16 cellular contexts compared by ENCODE assay signal in genomic region chr1:947958-948357, GRCh38. TPM values are rescaled to one million over a fixed set of nuclear protein-coding genes. Genes with fewer than 3 reads are reported as not detected.
DNase-seq lines count a peak whose midpoint lies in the region; ATAC-seq, FAIRE-seq and TF ChIP-seq lines count a peak whose summit lies in the region.
"Had no signal": no experiment of that assay in that cellular context is flagged by ENCODE, and none has a peak within 500 bp of the region (broad histone marks: within the 10 kb centered on the region; RNA-seq: fewer than 3 reads in every experiment).

No MANE protein-coding gene starts in this region.

- H3K79me2 ChIP-seq in HepG2 (ENCODE audit: insufficient read depth, low read length) = no peaks in the 10 kb centered on the region

- H3K36me3 ChIP-seq in HepG2 (replicated peaks in 1 of 2; ENCODE audit: control insufficient read depth in 1 of 2, insufficient read depth in 2 of 2, low read length in 2 of 2) (peaks cover 35 to 70% of the 10 kb centered on the region in 2 experiments), right lobe of liver (peaks cover 0 to 37% (median 9%) of the 10 kb centered on the region in 4 donors), neuronal stem cell (replicated peaks in 1 of 2; ENCODE audit: control insufficient read depth in 2 of 2, insufficient read depth in 2 of 2, low read length in 2 of 2) (peaks cover 47 to 86% of the 10 kb centered on the region in 2 donors)

- no peak for FAIRE-seq in HepG2 (lab: Jason Lieb, UNC)
- FAIRE-seq: A549, H54 had no signal

- TF ChIP-seq EP300 in HepG2 (IDR thresholded peaks at IDR 0.05; ENCODE audit: low read depth in 2 of 2, low read length in 2 of 2) (no peak), HepG2 (CRISPR knock-in tag; IDR thresholded peaks at IDR 0.05; ENCODE audit: borderline replicate concordance) (no peak)

- H2BK12ac ChIP-seq in neuronal stem cell (ENCODE audit: low read length) = no peak overlapping the region

- TF ChIP-seq RAD21 in HepG2 (CRISPR knock-in tag; IDR thresholded peaks at IDR 0.05) = no peak

- H3K27ac ChIP-seq in HepG2 (ENCODE audit: extremely low read length, insufficient read depth, low read length) (no peak overlapping the region), right lobe of liver (no peak overlapping the region), neuronal stem cell (replicated peaks; ENCODE audit: low read length) (no peak overlapping the region)
- H3K27ac ChIP-seq: 22Rv1, C4-2B had no signal

- H2BK120ac ChIP-seq in neuronal stem cell (ENCODE audit: low read depth, low read length) = no peak overlapping the region

- BruUV-seq in HepG2 (replicated peaks; lab: Mats Ljungman, UMichigan) = no TSS peak

- H2BK5ac ChIP-seq in neuronal stem cell (ENCODE audit: low read length) = peak overlapping the region; percentile 39

- H3K4me2 ChIP-seq in HepG2 (ENCODE audit: low read depth, low read length) (no peak overlapping the region), neuronal stem cell (ENCODE audit: insufficient read depth, low read length, poor library complexity, severe bottlenecking) (no peak overlapping the region)
- H3K4me2 ChIP-seq: A549, GM23338 had no signal

- in situ Hi-C loops in HepG2 (cut with HindIII; ENCODE audit: extremely low pct_ligation_motif_present, low pct_unique_long_range_greater_than_20kb) = no loop called here

- H3K9ac ChIP-seq in HepG2 (ENCODE audit: insufficient read depth, low read depth, low read length) (no peak overlapping the region), neuronal stem cell (ENCODE audit: low read depth, low read length, poor library complexity) (peak overlapping the region; percentile 21)

- no peak overlapping the region for H2BK15ac ChIP-seq in neuronal stem cell (ENCODE audit: low read length)

- intact Hi-C loops in HepG2 (cut with micrococcal nuclease; ENCODE audit: unreplicated experiment) = no loop called here
- intact Hi-C loops in right lobe of liver (cut with DNase I) = no loop called here

- no peak overlapping the region for H3K4me3 ChIP-seq in HepG2 (replicated peaks in 1 of 3; ENCODE audit: insufficient read depth in 1 of 3, low read depth in 2 of 3, low read length in 3 of 3)
- H3K4me3 ChIP-seq in right lobe of liver = no peak overlapping the region
- no peak overlapping the region for H3K4me3 ChIP-seq in neuronal stem cell (ENCODE audit: low read length in 2 of 2)
- H3K4me3 ChIP-seq: A549, GM23338 had no signal

- peak overlapping the region; percentile 31 for H3K23ac ChIP-seq in neuronal stem cell (ENCODE audit: low read depth, low read length, poor library complexity)

- no peak overlapping the region for H2AK5ac ChIP-seq in neuronal stem cell (ENCODE audit: low read depth, low read length)

- H2AFZ ChIP-seq in HepG2 (ENCODE audit: low read length) = no peak overlapping the region
- no peak overlapping the region for H2AFZ ChIP-seq in neuronal stem cell (ENCODE audit: low read length)
- H2AFZ ChIP-seq: GM23338 had no signal

- DNase-seq in HepG2 (ENCODE audit: low spot score) (no peak), right lobe of liver (no peak), neuronal stem cell (ENCODE audit: low spot score) (no peak)
- no peak for DNase-seq in stimulated activated naive CD4-positive, alpha-beta T cell (lab: John Stamatoyannopoulos, UW)
- DNase-seq: AML-193; Caco-2; CD4-positive, alpha-beta T cell; DMS79 treated with DMSO at 0.1 percent for 48 hours; GF-D8 had no signal

- peaks cover 8% of the 10 kb centered on the region; the same call in 1 of the 2 replicates for H4K20me1 ChIP-seq in HepG2 (ENCODE audit: insufficient read depth, low read length)

- peak overlapping the region; percentile 23 for H3K4ac ChIP-seq in neuronal stem cell (ENCODE audit: low read length)

- POLR2A ChIA-PET in HepG2 (lab: Yijun Ruan, JAX) = no interaction called here

- CTCF ChIA-PET in HepG2 (lab: Yijun Ruan, JAX; ENCODE audit: low intra/inter-chr PET ratio, low total read pairs) = no interaction called here

- H3K27me3 ChIP-seq in HepG2 (ENCODE audit: control insufficient read depth in 1 of 2, insufficient read depth in 2 of 2, low read length in 2 of 2) (no peaks in the 10 kb centered on the region), right lobe of liver (peaks cover 0 to under 1% of the 10 kb centered on the region in 2 donors), neuronal stem cell (ENCODE audit: control insufficient read depth in 3 of 3, insufficient read depth in 3 of 3, low read depth in 1 of 3, low read length in 3 of 3) (peaks cover under 1 to 12% (median 9%) of the 10 kb centered on the region in 3 experiments)

- no peak overlapping the region for H3K18ac ChIP-seq in neuronal stem cell (ENCODE audit: low read length)

- no peaks in the 10 kb centered on the region for H3K9me3 ChIP-seq in HepG2 (ENCODE audit: low read length)
- H3K9me3 ChIP-seq in right lobe of liver = no peaks in the 10 kb centered on the region
- peaks cover 0 to 2% of the 10 kb centered on the region in 2 donors for H3K9me3 ChIP-seq in neuronal stem cell (replicated peaks in 1 of 2; ENCODE audit: control insufficient read depth in 2 of 2, insufficient read depth in 1 of 2, low read depth in 1 of 2, low read length in 2 of 2)
- H3K9me3 ChIP-seq: A549, Caco-2 had no signal

- no peak overlapping the region for H4K8ac ChIP-seq in neuronal stem cell (ENCODE audit: low read depth, low read length)

- H3K4me1 ChIP-seq in HepG2 (ENCODE audit: insufficient read depth, low read length) (no peaks in the 10 kb centered on the region), right lobe of liver (no peaks in the 10 kb centered on the region), neuronal stem cell (ENCODE audit: control insufficient read depth in 2 of 2, insufficient read depth in 1 of 2, low read depth in 1 of 2, low read length in 2 of 2) (peaks cover 1 to 6% of the 10 kb centered on the region in 2 donors)

- ATAC-seq in HepG2 (no peak), right lobe of liver (no peak)
- ATAC-seq: A549, GM23338, HCT116 had no signal

- H4K91ac ChIP-seq in neuronal stem cell (ENCODE audit: low read depth, low read length, poor library complexity) = no peak overlapping the region

- TF ChIP-seq POLR2A in HepG2 (IDR thresholded peaks at IDR 0.05; ENCODE audit: insufficient read depth in 1 of 2, low read depth in 2 of 2, low read length in 2 of 2) (no peak), right lobe of liver (IDR thresholded peaks at IDR 0.05) (no peak)

- TF ChIP-seq CTCF in HepG2 (CRISPR knock-in tag; IDR thresholded peaks at IDR 0.05) (no peak), right lobe of liver (IDR thresholded peaks at IDR 0.05) (no peak)

- WGBS in HepG2 (ENCODE audit: low lambda C conversion rate) = no CpG with 5 or more reads among the region's 15 CpGs
- no CpG with 5 or more reads among the region's 15 CpGs for WGBS in right lobe of liver (ENCODE audit: insufficient coverage, low coverage, low lambda C conversion rate, missing lambda C conversion rate)
- no CpG with 5 or more reads among the region's 15 CpGs for WGBS in neuronal stem cell (ENCODE audit: extremely low coverage in 2 of 2, insufficient read length in 2 of 2, insufficient replicate concordance in 1 of 2), 2 donors

- no peak overlapping the region for H3K14ac ChIP-seq in neuronal stem cell (ENCODE audit: low read length)

- peaks cover 2% of the 10 kb centered on the region for H3K79me1 ChIP-seq in neuronal stem cell (ENCODE audit: low read depth, low read length)

RNA-seq across cellular contexts. Expression of gene NOC2L, which starts 11.1 kb away (rescaled TPM):
- total RNA-seq in HepG2 (2016; rRNA removed; fragmentation: Illumina TruSeq; extraction: Trizol) (91.6 and 103 TPM in 2 replicates), right lobe of liver (10 to 100 TPM; 28.9 to 36.8 (median 30.2) TPM)
- total RNA-seq in HepG2 (2016; cell fraction: cytosol; rRNA removed; fragmentation: Illumina TruSeq; extraction: Trizol; ENCODE audit: low read depth) = 14.1 and 16.1 TPM in 2 replicates
- 81.2 and 109 TPM in 2 replicates for total RNA-seq in HepG2 (2016; cell fraction: insoluble cytoplasmic fraction; rRNA removed; fragmentation: Illumina TruSeq; extraction: Trizol)
- 22.9 and 27.1 TPM in 2 replicates for total RNA-seq in HepG2 (2016; cell fraction: membrane; rRNA removed; fragmentation: Illumina TruSeq; extraction: Trizol)
- 53.2 and 63.8 TPM in 2 replicates for total RNA-seq in HepG2 (2016; cell fraction: nucleus; rRNA removed; fragmentation: Illumina TruSeq; extraction: Trizol)
- polyA plus RNA-seq in HepG2 (2011; rRNA removed) = 32.0 and 40.5 TPM in 2 replicates
- polyA plus RNA-seq in HepG2 (2011; cell fraction: cytosol; rRNA removed) = 33.6 and 44.6 TPM in 2 replicates
- 85.2 and 96.0 TPM in 2 replicates for polyA plus RNA-seq in HepG2 (2011; cell fraction: nucleus; rRNA removed)
- 41.8 and 44.3 TPM in 2 replicates for polyA plus RNA-seq in HepG2 (2012)
- polyA plus RNA-seq in HepG2 (2016; cell fraction: cytosol; fragmentation: Illumina TruSeq; extraction: Trizol; ENCODE audit: low read depth) = 5.1 and 6.4 TPM in 2 replicates
- 69.1 and 81.1 TPM in 2 replicates for polyA plus RNA-seq in HepG2 (2016; cell fraction: insoluble cytoplasmic fraction; fragmentation: Illumina TruSeq; extraction: Trizol; ENCODE audit: low read depth)
- polyA plus RNA-seq in HepG2 (2016; cell fraction: membrane; fragmentation: Illumina TruSeq; extraction: Trizol; ENCODE audit: low read depth) = 9.8 and 11.1 TPM in 2 replicates
- 108 and 110 TPM in 2 replicates for polyA plus RNA-seq in HepG2 (2016; cell fraction: nucleus; fragmentation: Illumina TruSeq; extraction: Trizol; ENCODE audit: insufficient read depth, low read depth)
- 118 and 166 TPM in 2 replicates for polyA minus RNA-seq in HepG2 (2011; rRNA and poly(A)+ RNA removed; ENCODE audit: low replicate concordance)
- 43.1 and 44.0 TPM in 2 replicates for polyA minus RNA-seq in HepG2 (2011; cell fraction: cytosol; rRNA and poly(A)+ RNA removed)
- polyA minus RNA-seq in HepG2 (2011; cell fraction: nucleus; rRNA and poly(A)+ RNA removed) = 18.8 and 20.1 TPM in 2 replicates
- polyA plus RNA-seq in neuronal stem cell (2013, experiment 1 of 2) = 33.5 TPM
- polyA plus RNA-seq in neuronal stem cell (2013, experiment 2 of 2) = 32.6 TPM

RNA-seq across cellular contexts. Expression of gene KLHL17, which starts 12.4 kb away (rescaled TPM):
- total RNA-seq in HepG2 (2016; rRNA removed; fragmentation: Illumina TruSeq; extraction: Trizol) (2.8 and 9.3 TPM in 2 replicates), right lobe of liver (1 to 10 TPM; 1.9 to 6.7 (median 4.3) TPM)
- 4.5 and 5.0 TPM in 2 replicates for total RNA-seq in HepG2 (2016; cell fraction: cytosol; rRNA removed; fragmentation: Illumina TruSeq; extraction: Trizol; ENCODE audit: low read depth)
- 2.4 and 10.3 TPM in 2 replicates for total RNA-seq in HepG2 (2016; cell fraction: insoluble cytoplasmic fraction; rRNA removed; fragmentation: Illumina TruSeq; extraction: Trizol)
- 2.6 and 2.8 TPM in 2 replicates for total RNA-seq in HepG2 (2016; cell fraction: membrane; rRNA removed; fragmentation: Illumina TruSeq; extraction: Trizol)
- 14.8 and 15.9 TPM in 2 replicates for total RNA-seq in HepG2 (2016; cell fraction: nucleus; rRNA removed; fragmentation: Illumina TruSeq; extraction: Trizol)
- polyA plus RNA-seq in HepG2 (2011; rRNA removed) = 24.7 and 31.4 TPM in 2 replicates
- 6.8 and 12.3 TPM in 2 replicates for polyA plus RNA-seq in HepG2 (2011; cell fraction: cytosol; rRNA removed)
- 590 and 778 TPM in 2 replicates for polyA plus RNA-seq in HepG2 (2011; cell fraction: nucleus; rRNA removed)
- 11.7 and 19.1 TPM in 2 replicates for polyA plus RNA-seq in HepG2 (2012)
- 1.1 and 1.3 TPM in 2 replicates for polyA plus RNA-seq in HepG2 (2016; cell fraction: cytosol; fragmentation: Illumina TruSeq; extraction: Trizol; ENCODE audit: low read depth)
- 3.4 and 3.7 TPM in 2 replicates for polyA plus RNA-seq in HepG2 (2016; cell fraction: insoluble cytoplasmic fraction; fragmentation: Illumina TruSeq; extraction: Trizol; ENCODE audit: low read depth)
- 1.9 and 2.4 TPM in 2 replicates for polyA plus RNA-seq in HepG2 (2016; cell fraction: membrane; fragmentation: Illumina TruSeq; extraction: Trizol; ENCODE audit: low read depth)
- 71.9 and 74.8 TPM in 2 replicates for polyA plus RNA-seq in HepG2 (2016; cell fraction: nucleus; fragmentation: Illumina TruSeq; extraction: Trizol; ENCODE audit: insufficient read depth, low read depth)
- 4.3 and 19.5 TPM in 2 replicates for polyA minus RNA-seq in HepG2 (2011; rRNA and poly(A)+ RNA removed; ENCODE audit: low replicate concordance)
- polyA minus RNA-seq in HepG2 (2011; cell fraction: cytosol; rRNA and poly(A)+ RNA removed) = 4.6 and 4.9 TPM in 2 replicates
- polyA minus RNA-seq in HepG2 (2011; cell fraction: nucleus; rRNA and poly(A)+ RNA removed) = 24.9 and 31.0 TPM in 2 replicates
- 22.0 TPM for polyA plus RNA-seq in neuronal stem cell (2013, experiment 1 of 2)
- 20.9 TPM for polyA plus RNA-seq in neuronal stem cell (2013, experiment 2 of 2)

RNA-seq across cellular contexts. Expression of gene PLEKHN1, which starts 18.3 kb away (rescaled TPM):
- total RNA-seq in HepG2 (2016; rRNA removed; fragmentation: Illumina TruSeq; extraction: Trizol) = 0.21 and 0.42 TPM in 2 replicates
- not detected in 2 replicates for total RNA-seq in HepG2 (2016; cell fraction: cytosol; rRNA removed; fragmentation: Illumina TruSeq; extraction: Trizol; ENCODE audit: low read depth)
- 0.31 and 0.48 TPM in 2 replicates for total RNA-seq in HepG2 (2016; cell fraction: insoluble cytoplasmic fraction; rRNA removed; fragmentation: Illumina TruSeq; extraction: Trizol)
- 0.15 and 0.17 TPM in 2 replicates for total RNA-seq in HepG2 (2016; cell fraction: membrane; rRNA removed; fragmentation: Illumina TruSeq; extraction: Trizol)
- 0.59 and 0.63 TPM in 2 replicates for total RNA-seq in HepG2 (2016; cell fraction: nucleus; rRNA removed; fragmentation: Illumina TruSeq; extraction: Trizol)
- polyA plus RNA-seq in HepG2 (2011; rRNA removed) = 0.58 and 0.59 TPM in 2 replicates
- 0.13 and 0.23 TPM in 2 replicates for polyA plus RNA-seq in HepG2 (2011; cell fraction: cytosol; rRNA removed)
- polyA plus RNA-seq in HepG2 (2011; cell fraction: nucleus; rRNA removed) = 13.2 and 15.5 TPM in 2 replicates
- 0.51 and 0.55 TPM in 2 replicates for polyA plus RNA-seq in HepG2 (2012)
- 0.05 and 0.09 TPM in 2 replicates for polyA plus RNA-seq in HepG2 (2016; cell fraction: cytosol; fragmentation: Illumina TruSeq; extraction: Trizol; ENCODE audit: low read depth)
- 0.29 and 0.48 TPM in 2 replicates for polyA plus RNA-seq in HepG2 (2016; cell fraction: insoluble cytoplasmic fraction; fragmentation: Illumina TruSeq; extraction: Trizol; ENCODE audit: low read depth)
- polyA plus RNA-seq in HepG2 (2016; cell fraction: membrane; fragmentation: Illumina TruSeq; extraction: Trizol; ENCODE audit: low read depth) = 0.13 and 0.29 TPM in 2 replicates
- 2.6 and 2.7 TPM in 2 replicates for polyA plus RNA-seq in HepG2 (2016; cell fraction: nucleus; fragmentation: Illumina TruSeq; extraction: Trizol; ENCODE audit: insufficient read depth, low read depth)
- 0.26 and 0.54 TPM in 2 replicates for polyA minus RNA-seq in HepG2 (2011; rRNA and poly(A)+ RNA removed; ENCODE audit: low replicate concordance)
- polyA minus RNA-seq in HepG2 (2011; cell fraction: cytosol; rRNA and poly(A)+ RNA removed) = 0.53 TPM in 1 of 2 replicates, not detected in the other
- 1.8 and 1.9 TPM in 2 replicates for polyA minus RNA-seq in HepG2 (2011; cell fraction: nucleus; rRNA and poly(A)+ RNA removed)
- 1 to 10 TPM in 1 of 6 experiments, under 1 TPM in 4, not detected in 1; 0.11 to 2.4 (median 0.26) TPM for total RNA-seq in right lobe of liver
- polyA plus RNA-seq in neuronal stem cell (2013, experiment 1 of 2) = 0.07 TPM
- polyA plus RNA-seq in neuronal stem cell (2013, experiment 2 of 2) = 0.03 TPM

RNA-seq across cellular contexts. Expression of gene SAMD11, which starts 24.2 kb away (rescaled TPM):
- 0.11 TPM in 1 of 2 replicates, not detected in the other for total RNA-seq in HepG2 (2016; rRNA removed; fragmentation: Illumina TruSeq; extraction: Trizol)
- not detected in 2 replicates for total RNA-seq in HepG2 (2016; cell fraction: cytosol; rRNA removed; fragmentation: Illumina TruSeq; extraction: Trizol; ENCODE audit: low read depth)
- 0.13 TPM in 1 of 2 replicates, not detected in the other for total RNA-seq in HepG2 (2016; cell fraction: insoluble cytoplasmic fraction; rRNA removed; fragmentation: Illumina TruSeq; extraction: Trizol)
- not detected in 2 replicates for total RNA-seq in HepG2 (2016; cell fraction: membrane; rRNA removed; fragmentation: Illumina TruSeq; extraction: Trizol)
- total RNA-seq in HepG2 (2016; cell fraction: nucleus; rRNA removed; fragmentation: Illumina TruSeq; extraction: Trizol) = not detected in 2 replicates
- polyA plus RNA-seq in HepG2 (2011; rRNA removed) = 0.09 TPM in 1 of 2 replicates, not detected in the other
- 0.09 and 0.24 TPM in 2 replicates for polyA plus RNA-seq in HepG2 (2011; cell fraction: cytosol; rRNA removed)
- 0.10 and 0.37 TPM in 2 replicates for polyA plus RNA-seq in HepG2 (2011; cell fraction: nucleus; rRNA removed)
- polyA plus RNA-seq in HepG2 (2012) = not detected in 2 replicates
- polyA plus RNA-seq in HepG2 (2016; cell fraction: cytosol; fragmentation: Illumina TruSeq; extraction: Trizol; ENCODE audit: low read depth) = not detected in 2 replicates
- polyA plus RNA-seq in HepG2 (2016; cell fraction: insoluble cytoplasmic fraction; fragmentation: Illumina TruSeq; extraction: Trizol; ENCODE audit: low read depth) = not detected in 2 replicates
- not detected in 2 replicates for polyA plus RNA-seq in HepG2 (2016; cell fraction: membrane; fragmentation: Illumina TruSeq; extraction: Trizol; ENCODE audit: low read depth)
- polyA plus RNA-seq in HepG2 (2016; cell fraction: nucleus; fragmentation: Illumina TruSeq; extraction: Trizol; ENCODE audit: insufficient read depth, low read depth) = not detected in 2 replicates
- polyA minus RNA-seq in HepG2 (2011; rRNA and poly(A)+ RNA removed; ENCODE audit: low replicate concordance) = 19.7 TPM in 1 of 2 replicates, not detected in the other
- 0.99 and 1.4 TPM in 2 replicates for polyA minus RNA-seq in HepG2 (2011; cell fraction: cytosol; rRNA and poly(A)+ RNA removed)
- 1.2 TPM in 1 of 2 replicates, not detected in the other for polyA minus RNA-seq in HepG2 (2011; cell fraction: nucleus; rRNA and poly(A)+ RNA removed)
- 1 to 10 TPM; 2.1 to 4.3 (median 3.7) TPM for total RNA-seq in right lobe of liver
- 0.21 TPM for polyA plus RNA-seq in neuronal stem cell (2013, experiment 1 of 2)
- polyA plus RNA-seq in neuronal stem cell (2013, experiment 2 of 2) = 0.32 TPM
- total RNA-seq: CD4-positive, alpha-beta T cell had no signal

RNA-seq across cellular contexts. Expression of gene PERM1, which starts 33.9 kb away (rescaled TPM):
- 0.04 TPM in 1 of 2 replicates, not detected in the other for total RNA-seq in HepG2 (2016; rRNA removed; fragmentation: Illumina TruSeq; extraction: Trizol)
- not detected in 2 replicates for total RNA-seq in HepG2 (2016; cell fraction: cytosol; rRNA removed; fragmentation: Illumina TruSeq; extraction: Trizol; ENCODE audit: low read depth)
- total RNA-seq in HepG2 (2016; cell fraction: insoluble cytoplasmic fraction; rRNA removed; fragmentation: Illumina TruSeq; extraction: Trizol) = not detected in 2 replicates
- total RNA-seq in HepG2 (2016; cell fraction: membrane; rRNA removed; fragmentation: Illumina TruSeq; extraction: Trizol) = not detected in 2 replicates
- not detected in 2 replicates for total RNA-seq in HepG2 (2016; cell fraction: nucleus; rRNA removed; fragmentation: Illumina TruSeq; extraction: Trizol)
- 0.29 and 0.38 TPM in 2 replicates for polyA plus RNA-seq in HepG2 (2011; rRNA removed)
- polyA plus RNA-seq in HepG2 (2011; cell fraction: cytosol; rRNA removed) = 0.17 and 0.32 TPM in 2 replicates
- polyA plus RNA-seq in HepG2 (2011; cell fraction: nucleus; rRNA removed) = 2.3 and 2.6 TPM in 2 replicates
- 0.44 TPM in 2 replicates for polyA plus RNA-seq in HepG2 (2012)
- polyA plus RNA-seq in HepG2 (2016; cell fraction: cytosol; fragmentation: Illumina TruSeq; extraction: Trizol; ENCODE audit: low read depth) = not detected in 2 replicates
- not detected in 2 replicates for polyA plus RNA-seq in HepG2 (2016; cell fraction: insoluble cytoplasmic fraction; fragmentation: Illumina TruSeq; extraction: Trizol; ENCODE audit: low read depth)
- polyA plus RNA-seq in HepG2 (2016; cell fraction: membrane; fragmentation: Illumina TruSeq; extraction: Trizol; ENCODE audit: low read depth) = not detected in 2 replicates
- polyA plus RNA-seq in HepG2 (2016; cell fraction: nucleus; fragmentation: Illumina TruSeq; extraction: Trizol; ENCODE audit: insufficient read depth, low read depth) = not detected in 2 replicates
- polyA minus RNA-seq in HepG2 (2011; rRNA and poly(A)+ RNA removed; ENCODE audit: low replicate concordance) = 0.09 and 2.7 TPM in 2 replicates
- 0.44 and 0.59 TPM in 2 replicates for polyA minus RNA-seq in HepG2 (2011; cell fraction: cytosol; rRNA and poly(A)+ RNA removed)
- polyA minus RNA-seq in HepG2 (2011; cell fraction: nucleus; rRNA and poly(A)+ RNA removed) = 0.99 and 1.2 TPM in 2 replicates
- total RNA-seq in right lobe of liver = under 1 TPM in 4 of 6 experiments, not detected in 2; 0.18 to 0.46 (median 0.28) TPM
- polyA plus RNA-seq in neuronal stem cell (2013, experiment 1 of 2) = not detected
- 0.01 TPM for polyA plus RNA-seq in neuronal stem cell (2013, experiment 2 of 2)
- total RNA-seq: CD4-positive, alpha-beta T cell; GM23338 had no signal
- polyA plus RNA-seq: BJ had no signal
